ENCODE assay signal across 8 cellular contexts in the genomic region with DNA sequence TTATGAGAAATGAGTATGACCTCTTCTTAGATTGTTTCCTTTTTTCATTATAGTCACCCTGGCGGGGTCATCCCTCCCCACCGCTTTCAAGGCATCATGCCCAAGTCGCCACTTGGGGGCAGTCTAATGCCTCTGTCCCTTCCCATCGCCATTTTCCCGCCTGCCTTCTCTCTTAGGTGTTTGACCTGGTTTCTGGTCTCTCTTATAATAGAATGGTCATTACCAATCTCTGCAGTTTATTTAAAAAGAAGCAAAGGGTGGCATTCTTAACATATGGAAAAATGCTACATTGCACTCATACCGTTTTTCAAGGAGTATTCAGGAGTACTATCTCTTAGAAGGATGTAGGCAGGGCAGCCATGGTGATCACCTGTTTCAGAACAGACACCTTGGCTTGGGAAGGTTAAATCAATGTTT. TPM values are rescaled to one million over a fixed set of nuclear protein-coding genes. Genes with fewer than 3 reads are reported as not detected.
A peak's percentile ranks its signal among the peaks of the same experiment; 100 is the strongest.
DNase-seq lines count a peak whose midpoint lies in the region; ATAC-seq and TF ChIP-seq lines count a peak whose summit lies in the region.

No MANE protein-coding gene starts in this region.

- no peak overlapping the region for H3K27ac Mint-ChIP-seq in activated CD4-positive, alpha-beta T cell treated with anti-CD3 and anti-CD28 coated beads, Interleukin-2, amount 10 ng/mL, durations not matched to agents 7 days and 5 days

- H3K36me3 Mint-ChIP-seq in activated CD4-positive, alpha-beta T cell treated with anti-CD3 and anti-CD28 coated beads, Interleukin-2, amount 10 ng/mL, durations not matched to agents 7 days and 5 days (ENCODE audit: low read depth) = no peaks in the 10 kb centered on the region

- peaks cover 9% of the 10 kb centered on the region for H3K27me3 Mint-ChIP-seq in activated CD4-positive, alpha-beta T cell treated with anti-CD3 and anti-CD28 coated beads, Interleukin-2, amount 10 ng/mL, durations not matched to agents 7 days and 5 days

- H3K4me1 Mint-ChIP-seq in activated CD4-positive, alpha-beta T cell treated with anti-CD3 and anti-CD28 coated beads, Interleukin-2, amount 10 ng/mL, durations not matched to agents 7 days and 5 days = no peaks in the 10 kb centered on the region

- H3K4me3 Mint-ChIP-seq in activated CD4-positive, alpha-beta T cell treated with anti-CD3 and anti-CD28 coated beads, Interleukin-2, amount 10 ng/mL, durations not matched to agents 7 days and 5 days = no peak overlapping the region

- ATAC-seq in HG03378 (IDR thresholded peaks at IDR 0.05; ENCODE audit: unreplicated experiment) = peak; percentile 64

- H3K27ac ChIP-seq in dorsolateral prefrontal cortex = peak overlapping the region in 1 of 59 donors; percentile 15

- intact Hi-C loops in dorsolateral prefrontal cortex (cut with DNase I) = loop anchor here (5.0 to 10.0 kb wide), 3 partner anchors 101 to 634 kb away; a partner anchor contains a TSS

- DNase-seq in NCI-H69 (lab: John Stamatoyannopoulos, UW) = peak; percentile 91
- peak; percentile 73 for DNase-seq in activated CD4-positive, alpha-beta T cell treated with anti-CD3 and anti-CD28 coated beads, Interleukin-2, amount 10 ng/mL, durations not matched to agents 7 days and 5 days
- DNase-seq in dorsolateral prefrontal cortex = peak in 9 of 10 donors; percentile 31 to 73 (median 60)
- peak; percentile 65 to 79 for DNase-seq in lung microvascular endothelial cell (ENCODE audit: low read depth in 2 of 2)
- DNase-seq in stimulated activated CD8-positive, alpha-beta memory T cell treated with anti-CD3 and anti-CD28 coated beads, Interleukin-2, amount 100 ng/mL, for 48 hours (ENCODE audit: low read depth in 2 of 2) = peak; percentile 40 to 51
- DNase-seq in DMS153 treated with DMSO at 0.1 percent for 48 hours (lab: John Stamatoyannopoulos, UW; ENCODE audit: unreplicated experiment) = no peak

- no peaks in the 10 kb centered on the region for H3K9me3 Mint-ChIP-seq in activated CD4-positive, alpha-beta T cell treated with anti-CD3 and anti-CD28 coated beads, Interleukin-2, amount 10 ng/mL, durations not matched to agents 7 days and 5 days

- no peaks in the 10 kb centered on the region for H3K27me3 ChIP-seq in dorsolateral prefrontal cortex

- peak; percentile 63 for TF ChIP-seq CTCF in GM12801 (IDR thresholded peaks at IDR 0.05; ENCODE audit: extremely low read depth, insufficient read length)
- TF ChIP-seq CTCF in dorsolateral prefrontal cortex (IDR thresholded peaks at IDR 0.05 in 54 of 56, conservative IDR thresholded peaks at IDR 0.05 in 2 of 56; ENCODE audit: low read depth in 1 of 56, partially characterized antibody in 56 of 56) = peak; percentile 58 to 93 (median 84)

- peak overlapping the region in 24 of 59 donors; percentile 2 to 49 (median 24) for H3K4me3 ChIP-seq in dorsolateral prefrontal cortex

- POLR2A ChIA-PET in activated CD4-positive, alpha-beta T cell treated with anti-CD3 and anti-CD28 coated beads, Interleukin-2, amount 10 ng/mL, durations not matched to agents 7 days and 5 days (lab: Charles Lee) = no interaction called here

- CTCF ChIA-PET in activated CD4-positive, alpha-beta T cell treated with anti-CD3 and anti-CD28 coated beads, Interleukin-2, amount 10 ng/mL, durations not matched to agents 7 days and 5 days (lab: Charles Lee) = interaction anchor here (1.0 kb wide), 1 partner anchor 328 kb away, joined by 3 read pairs; no protein-coding TSS in a partner anchor

RNA-seq across cellular contexts. Expression of a gene that starts 25.2 kb away (rescaled TPM):
- total RNA-seq in activated CD4-positive, alpha-beta T cell treated with anti-CD3 and anti-CD28 coated beads, Interleukin-2, amount 10 ng/mL, durations not matched to agents 7 days and 5 days = not detected
- total RNA-seq in dorsolateral prefrontal cortex = under 1 TPM in 1 of 120 experiments, not detected in 119; 0.34 TPM
- not detected in 2 replicates for total RNA-seq in lung microvascular endothelial cell

RNA-seq across cellular contexts. Expression of a gene that starts 31.2 kb away (rescaled TPM):
- 10 to 100 TPM; 39.9 to 40.8 TPM for total RNA-seq in activated CD4-positive, alpha-beta T cell treated with anti-CD3 and anti-CD28 coated beads, Interleukin-2, amount 10 ng/mL, durations not matched to agents 7 days and 5 days
- total RNA-seq in dorsolateral prefrontal cortex = 10 to 100 TPM; 31.2 to 64.0 (median 43.3) TPM
- 46.2 and 47.9 TPM in 2 replicates for total RNA-seq in lung microvascular endothelial cell
